Comparison of ENCODE assay signal across 8 cellular contexts in genomic region chr4:154807042-154807630, GRCh38.
A peak's percentile ranks its signal among the peaks of the same experiment; 100 is the strongest.
DNase-seq lines count a peak whose midpoint lies in the region; ATAC-seq, FAIRE-seq and TF ChIP-seq lines count a peak whose summit lies in the region.

No MANE protein-coding gene starts in this region.

- peak; percentile 92 for ATAC-seq in GM19351 (IDR thresholded peaks at IDR 0.05; ENCODE audit: unreplicated experiment)
- ATAC-seq in HG03565 (IDR thresholded peaks at IDR 0.05; ENCODE audit: unreplicated experiment), result peak; percentile 81
- no peak for ATAC-seq in HG02970 (IDR thresholded peaks at IDR 0.05; ENCODE audit: low FRiP score, unreplicated experiment)

- peak; percentile 38 for FAIRE-seq in D721Med (lab: Jason Lieb, UNC)

- DNase-seq in D721Med (ENCODE audit: insufficient read length, low spot score) (no peak), SW 1271 (lab: John Stamatoyannopoulos, UW) (peak; percentile 0 to 44), inferior parietal cortex (ENCODE audit: extremely low spot score) (peak; percentile 28), NCI-H187 treated with DMSO at 0.1 percent for 48 hours (lab: John Stamatoyannopoulos, UW) (no peak)
- no peak for DNase-seq in stimulated activated CD4-positive, alpha-beta T cell treated with anti-CD3 and anti-CD28 coated beads, Interleukin-15, amount 100 ng/mL, for 24 hours

- TF ChIP-seq CTCF in D721Med (IDR thresholded peaks at IDR 0.05; ENCODE audit: insufficient read depth, missing control alignments), result peak; percentile 75

Comparison
In these comparisons a context has a peak if more than half of its experiments do, and no peak if none do; other contexts are left out.
1. DNase-seq: peak in SW 1271 (2 of 2) and inferior parietal cortex (single experiment); none in D721Med (single experiment), NCI-H187 treated with DMSO at 0.1 percent for 48 hours (single experiment) and stimulated activated CD4-positive, alpha-beta T cell treated with anti-CD3 and anti-CD28 coated beads, Interleukin-15, amount 100 ng/mL, for 24 hours (single experiment).